17 cellular contexts compared by ENCODE assay signal in the genomic region with DNA sequence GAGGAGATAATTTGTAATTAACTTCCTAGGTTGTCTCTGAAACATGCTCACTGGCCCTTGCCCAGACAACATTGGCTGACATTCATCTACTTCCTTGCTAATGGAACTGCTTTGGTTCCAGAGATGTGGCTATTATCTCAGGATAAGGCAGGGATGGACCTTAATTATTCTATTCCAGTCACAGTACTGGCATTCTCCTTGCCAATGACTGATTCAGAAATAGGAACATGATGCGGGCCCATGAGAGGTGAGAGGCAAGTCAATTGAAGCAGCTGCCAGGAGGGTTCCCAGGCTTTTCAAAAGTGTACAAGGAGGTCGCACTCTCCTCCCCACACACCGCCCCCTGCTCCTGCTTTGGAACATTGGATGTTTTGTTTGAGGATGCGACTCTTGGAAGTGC.
DNase-seq lines count a peak whose midpoint lies in the region; ATAC-seq and TF ChIP-seq lines count a peak whose summit lies in the region.
"Had no signal": no experiment of that assay in that cellular context is flagged by ENCODE, and none has a peak within 500 bp of the region (broad histone marks: within the 10 kb centered on the region; RNA-seq: fewer than 3 reads in every experiment).

No MANE protein-coding gene starts in this region.

- H3K9me3 Mint-ChIP-seq in natural killer cell treated with Interleukin-12 subunit alpha and Interleukin-12 subunit beta and Interleukin-15 and Interleukin-18, amount 100 ng/mL, for 72 hours, result peaks cover 7% of the 10 kb centered on the region
- H3K9me3 Mint-ChIP-seq: CD4-positive, alpha-beta T cell had no signal

- no peak overlapping the region for H3K4me3 ChIP-seq in right atrium auricular region
- H3K4me3 ChIP-seq: A549, GM12878 had no signal

- H3K27me3 ChIP-seq in right atrium auricular region, result no peaks in the 10 kb centered on the region

- H3K4me1 Mint-ChIP-seq in natural killer cell treated with Interleukin-12 subunit alpha and Interleukin-12 subunit beta and Interleukin-15 and Interleukin-18, amount 100 ng/mL, for 72 hours (ENCODE audit: low read depth in 2 of 2), result no peaks in the 10 kb centered on the region

- H3K27ac ChIP-seq in right atrium auricular region, result peak overlapping the region in 1 of 2 donors; percentile 65
- H3K27ac ChIP-seq: 22Rv1, A549, C4-2B had no signal

- no peak for DNase-seq in Right ventricle myocardium superior
- no peak for DNase-seq in right atrium auricular region (ENCODE audit: low spot score)
- peak; percentile 66 to 84 for DNase-seq in NCI-H446 (lab: John Stamatoyannopoulos, UW)
- DNase-seq in left ventricle myocardium superior, result no peak
- no peak for DNase-seq in EL
- no peak for DNase-seq in natural killer cell treated with Interleukin-12 subunit alpha and Interleukin-12 subunit beta and Interleukin-15 and Interleukin-18, amount 100 ng/mL, for 72 hours (ENCODE audit: low spot score)
- DNase-seq: AML-193; Caco-2; CD4-positive, alpha-beta T cell; DMS153; DMS79; HCEC 1CT had no signal

- H3K36me3 ChIP-seq in right atrium auricular region, result no peaks in the 10 kb centered on the region

- intact Hi-C loops in Right ventricle myocardium superior (cut with DNase I) (loop anchor here (10.0 kb wide), 1 partner anchor 187 kb away; no protein-coding TSS in a partner anchor), left ventricle myocardium superior (cut with micrococcal nuclease) (loop anchor here (10.0 kb wide), 1 partner anchor 177 kb away; no protein-coding TSS in a partner anchor)

- ATAC-seq in Right ventricle myocardium superior (ENCODE audit: poor library complexity) (peak; percentile 50), left ventricle myocardium superior (peak; percentile 75)
- ATAC-seq in activated CD4-positive, CD25-positive, alpha-beta regulatory T cell treated with anti-CD3 and anti-CD28 coated beads, Interleukin-2, amount 50 U/mL, for 24 hours, result no peak
- no peak for ATAC-seq in natural killer cell treated with Interleukin-12 subunit alpha and Interleukin-12 subunit beta and Interleukin-15 and Interleukin-18, amount 100 ng/mL, for 72 hours
- ATAC-seq: A549, GM12878 had no signal

- no peak for TF ChIP-seq CTCF in right atrium auricular region (IDR thresholded peaks at IDR 0.05)

- no peaks in the 10 kb centered on the region for H3K27me3 Mint-ChIP-seq in natural killer cell treated with Interleukin-12 subunit alpha and Interleukin-12 subunit beta and Interleukin-15 and Interleukin-18, amount 100 ng/mL, for 72 hours
- H3K27me3 Mint-ChIP-seq: CD4-positive, alpha-beta T cell had no signal

- H3K9me3 ChIP-seq in right atrium auricular region, result no peaks in the 10 kb centered on the region
- H3K9me3 ChIP-seq: A549, Caco-2 had no signal

- H3K27ac Mint-ChIP-seq in natural killer cell treated with Interleukin-12 subunit alpha and Interleukin-12 subunit beta and Interleukin-15 and Interleukin-18, amount 100 ng/mL, for 72 hours, result no peak overlapping the region
- H3K27ac Mint-ChIP-seq: CD4-positive, alpha-beta T cell had no signal

- H3K4me3 Mint-ChIP-seq in natural killer cell treated with Interleukin-12 subunit alpha and Interleukin-12 subunit beta and Interleukin-15 and Interleukin-18, amount 100 ng/mL, for 72 hours, result no peak overlapping the region
- H3K4me3 Mint-ChIP-seq: CD4-positive, alpha-beta T cell had no signal

- H3K4me1 ChIP-seq in right atrium auricular region, result no peaks in the 10 kb centered on the region
- H3K4me1 ChIP-seq: A549, Caco-2 had no signal

- no peaks in the 10 kb centered on the region for H3K36me3 Mint-ChIP-seq in natural killer cell treated with Interleukin-12 subunit alpha and Interleukin-12 subunit beta and Interleukin-15 and Interleukin-18, amount 100 ng/mL, for 72 hours

Comparison
In these comparisons a context has a peak if more than half of its experiments do, and no peak if none do; other contexts are left out.
1. ATAC-seq: peak in Right ventricle myocardium superior (single experiment) and left ventricle myocardium superior (single experiment); none in activated CD4-positive, CD25-positive, alpha-beta regulatory T cell treated with anti-CD3 and anti-CD28 coated beads, Interleukin-2, amount 50 U/mL, for 24 hours (0 of 2) and natural killer cell treated with Interleukin-12 subunit alpha and Interleukin-12 subunit beta and Interleukin-15 and Interleukin-18, amount 100 ng/mL, for 72 hours (0 of 2).
2. DNase-seq: peak in NCI-H446 (2 of 2); none in Right ventricle myocardium superior (single experiment), right atrium auricular region (single experiment), left ventricle myocardium superior (single experiment), EL (single experiment) and natural killer cell treated with Interleukin-12 subunit alpha and Interleukin-12 subunit beta and Interleukin-15 and Interleukin-18, amount 100 ng/mL, for 72 hours (single experiment).